9 cellular contexts compared by ENCODE assay signal in genomic region chr1:235105051-235106043, GRCh38. TPM values are rescaled to one million over a fixed set of nuclear protein-coding genes. Genes with fewer than 3 reads are reported as not detected.
DNase-seq lines count a peak whose midpoint lies in the region; ATAC-seq, FAIRE-seq and TF ChIP-seq lines count a peak whose summit lies in the region.
"Had no signal": no experiment of that assay in that cellular context is flagged by ENCODE, and none has a peak within 500 bp of the region (broad histone marks: within the 10 kb centered on the region; RNA-seq: fewer than 3 reads in every experiment).

No MANE protein-coding gene starts in this region.

- peak overlapping the region; percentile 64 for H3K4me2 ChIP-seq in MM.1S (ENCODE audit: low read depth, low read length)
- peak overlapping the region; percentile 75 for H3K4me2 ChIP-seq in K562 (ENCODE audit: insufficient read depth, low read length)

- in situ Hi-C loops in K562 (cut with MboI), result no loop called here

- intact Hi-C loops in K562 (cut with micrococcal nuclease), result no loop called here

- H4K20me1 ChIP-seq in MM.1S (ENCODE audit: insufficient read depth, low read length), result no peaks in the 10 kb centered on the region
- no peaks in the 10 kb centered on the region; the same call in 1 of the 2 replicates for H4K20me1 ChIP-seq in K562 (replicated peaks; ENCODE audit: control insufficient read depth, insufficient read depth, low read length)

- TF ChIP-seq EP300 in K562 (IDR thresholded peaks at IDR 0.05; ENCODE audit: low read length) (no peak), upper lobe of left lung (IDR thresholded peaks at IDR 0.05) (no peak)

- H3K27ac ChIP-seq in MM.1S (ENCODE audit: low read length), result peak overlapping the region; percentile 80
- H3K27ac ChIP-seq in K562 (ENCODE audit: extremely low read depth, low read depth, low read length), result peak overlapping the region; percentile 61; the same call in 2 of the 3 replicates
- no peak overlapping the region for H3K27ac ChIP-seq in upper lobe of left lung

- peak; percentile 49 for FAIRE-seq in K562 (lab: Jason Lieb, UNC)
- FAIRE-seq: A204.1 had no signal

- peak; percentile 1 for DNase-seq in DMS153 (lab: John Stamatoyannopoulos, UW)
- DNase-seq in DMS153 treated with DMSO at 0.1 percent for 48 hours (lab: John Stamatoyannopoulos, UW; ENCODE audit: unreplicated experiment), result no peak
- DNase-seq in MM.1S, result peak; percentile 93
- DNase-seq in K562 (ENCODE audit: extremely low read depth in 1 of 4, low spot score in 3 of 4), result peak in 1 of 4 experiments; percentile 30
- no peak for DNase-seq in SHP77 (lab: John Stamatoyannopoulos, UW)
- DNase-seq in upper lobe of left lung, result no peak
- DNase-seq in stimulated activated CD4-positive, alpha-beta T cell treated with anti-CD3 and anti-CD28 coated beads, Interleukin-4, amount 100 ng/mL, for 4 hours, result no peak

- WGBS in K562 (ENCODE audit: insufficient coverage, low coverage, missing lambda C conversion rate), result 39% methylated on average over 11 of the region's 12 CpGs
- WGBS in upper lobe of left lung, 2 donors, result 80 to 84% methylated on average over 12 of the region's 12 CpGs

- no peaks in the 10 kb centered on the region for H3K9me2 ChIP-seq in MM.1S (replicated peaks; ENCODE audit: insufficient read depth, low read length)

- H3K4me1 ChIP-seq in MM.1S (ENCODE audit: low read length) (peaks cover 13% of the 10 kb centered on the region), K562 (replicated peaks in 1 of 2; ENCODE audit: control insufficient read depth in 2 of 2, insufficient read depth in 2 of 2, low read length in 2 of 2) (peaks cover 5 to 14% of the 10 kb centered on the region in 2 experiments; a peak in 4 of 5 replicates), upper lobe of left lung (peaks cover 9 to 11% (median 10%) of the 10 kb centered on the region in 4 donors)

- H3K79me2 ChIP-seq in MM.1S (ENCODE audit: low read length), result no peaks in the 10 kb centered on the region; the same call in 1 of the 2 replicates
- H3K79me2 ChIP-seq in K562 (ENCODE audit: control insufficient read depth, insufficient read depth, low read length), result no peaks in the 10 kb centered on the region; the same call in 2 of the 3 replicates

- TF ChIP-seq CTCF in MM.1S (IDR thresholded peaks at IDR 0.05; ENCODE audit: low read length) (no peak), K562 (IDR thresholded peaks at IDR 0.05 in 2 of 3, conservative IDR thresholded peaks at IDR 0.05 in 1 of 3; ENCODE audit: insufficient read depth in 2 of 3, low read depth in 1 of 3, low read length in 3 of 3) (no peak), upper lobe of left lung (IDR thresholded peaks at IDR 0.05) (no peak)

- POLR2A ChIA-PET in K562 (lab: Yijun Ruan, JAX), result interaction anchor here (0.6 to 5.2 kb wide), 9 partner anchors 8 to 299 kb away, joined by 3 to 51 read pairs (median 6); partner anchors contain the start of gene TOMM20

- no TSS peak for BruUV-seq in K562 (replicated peaks; lab: Mats Ljungman, UMichigan)

- H3K36me3 ChIP-seq in MM.1S (replicated peaks; ENCODE audit: insufficient read depth, low read length), result peaks cover 11% of the 10 kb centered on the region
- peaks cover 36% of the 10 kb centered on the region for H3K36me3 ChIP-seq in K562 (ENCODE audit: control insufficient read depth, insufficient read depth, low read length)
- H3K36me3 ChIP-seq in upper lobe of left lung, result peaks cover 0 to 27% (median 22%) of the 10 kb centered on the region in 4 donors

- H3K4me3 ChIP-seq in MM.1S (ENCODE audit: low read length) (peak overlapping the region; percentile 54), K562 (no peak overlapping the region), upper lobe of left lung (no peak overlapping the region)

- no peaks in the 10 kb centered on the region for H3K9me1 ChIP-seq in K562 (ENCODE audit: control insufficient read depth, insufficient read depth, low read length)

- no peak; a peak in 1 of 4 replicates for TF ChIP-seq RAD21 in K562 (CRISPR knock-in tag; conservative IDR thresholded peaks at IDR 0.05 in 1 of 2, IDR thresholded peaks at IDR 0.05 in 1 of 2)

- peak; percentile 85 for ATAC-seq in GM21786 (IDR thresholded peaks at IDR 0.05; ENCODE audit: unreplicated experiment)
- peak; percentile 20 for ATAC-seq in K562
- no peak for ATAC-seq in upper lobe of left lung (ENCODE audit: low FRiP score in 2 of 2)

- H2AFZ ChIP-seq in MM.1S (ENCODE audit: low read length) (peak overlapping the region; percentile 14), K562 (ENCODE audit: low read depth, low read length) (peak overlapping the region; percentile 98)

- peaks cover 22% of the 10 kb centered on the region for H3F3A ChIP-seq in MM.1S (ENCODE audit: insufficient read depth, low read length)

- H3K9me3 ChIP-seq in MM.1S (replicated peaks; ENCODE audit: insufficient read depth, low read length) (no peaks in the 10 kb centered on the region), K562 (replicated peaks; ENCODE audit: control insufficient read depth, insufficient read depth, low read depth, low read length) (no peaks in the 10 kb centered on the region), upper lobe of left lung (no peaks in the 10 kb centered on the region)

- TF ChIP-seq POLR2A in K562 (conservative IDR thresholded peaks at IDR 0.05) (no peak), upper lobe of left lung (IDR thresholded peaks at IDR 0.05) (no peak)

- peak overlapping the region; percentile 68 for H3K9ac ChIP-seq in MM.1S (ENCODE audit: low read length)
- H3K9ac ChIP-seq in K562 (ENCODE audit: insufficient read depth in 1 of 2, low read depth in 2 of 2, low read length in 2 of 2), result peak overlapping the region in 1 of 2 experiments; percentile 67; a peak in 2 of 4 replicates

- CTCF ChIA-PET in K562 (lab: Yijun Ruan, JAX; ENCODE audit: low intra/inter-chr PET ratio), result interaction anchor here (1.5 to 2.1 kb wide), 3 partner anchors 312 to 678 kb away, joined by 6 to 9 read pairs (median 8); no protein-coding TSS in a partner anchor

- H3K27me3 ChIP-seq in MM.1S (replicated peaks; ENCODE audit: insufficient read depth, low read length) (no peaks in the 10 kb centered on the region), K562 (ENCODE audit: control insufficient read depth in 2 of 2, insufficient read depth in 2 of 2, low read length in 2 of 2) (no peaks in the 10 kb centered on the region), upper lobe of left lung (no peaks in the 10 kb centered on the region)

TF ChIP-seq in K562, 482 proteins besides CTCF, POLR2A, EP300 and RAD21 (continues in another document):
- TF ChIP-seq BMI1 (IDR thresholded peaks at IDR 0.05; ENCODE audit: low read length) (no peak), ZNF384 (IDR thresholded peaks at IDR 0.05; ENCODE audit: low read depth, low read length) (peak; percentile 73), MEIS2 (IDR thresholded peaks at IDR 0.05; ENCODE audit: partially characterized antibody) (peak; percentile 63), RB1 (IDR thresholded peaks at IDR 0.05; ENCODE audit: low read depth) (0 out of 2 replicates have a peak, but pooled peaks have one; percentile 5), CREB1 (IDR thresholded peaks at IDR 0.05) (no peak), CREB1 (CRISPR knock-in tag; IDR thresholded peaks at IDR 0.05) (0 out of 2 replicates have a peak, but pooled peaks have one; percentile 36), MTA1 (IDR thresholded peaks at IDR 0.05; ENCODE audit: borderline replicate concordance) (0 out of 2 replicates have a peak, but pooled peaks have one; percentile 11)

RNA-seq across cellular contexts. Expression of gene TOMM20, which starts 23.3 kb away (rescaled TPM):
- total RNA-seq in K562 (2011; cell fraction: chromatin; rRNA removed; ENCODE audit: low replicate concordance), result 63.5 and 133 TPM in 2 replicates
- 96.9 and 106 TPM in 2 replicates for total RNA-seq in K562 (2011; cell fraction: nucleolus; rRNA removed)
- total RNA-seq in K562 (2011; cell fraction: nucleoplasm; rRNA removed), result 165 and 259 TPM in 2 replicates
- 136 and 154 TPM in 2 replicates for total RNA-seq in K562 (2014; rRNA removed)
- total RNA-seq in K562 (2014; rRNA removed; fragmentation: Illumina TruSeq; extraction: Trizol), result 165 and 211 TPM in 2 replicates
- total RNA-seq in K562 (2015; rRNA removed; fragmentation: Illumina TruSeq; extraction: Trizol), result 124 and 131 TPM in 2 replicates
- total RNA-seq in K562 (2021), result 222 and 252 TPM in 2 replicates
- polyA plus RNA-seq in K562 (2011; rRNA removed), result 334 and 469 TPM in 2 replicates
- 47.6 and 124 TPM in 2 replicates for polyA plus RNA-seq in K562 (2011; cell fraction: cytosol; rRNA removed)
- 46.1 and 107 TPM in 2 replicates for polyA plus RNA-seq in K562 (2011; cell fraction: nucleus; rRNA removed)
- 197 and 293 TPM in 2 replicates for polyA plus RNA-seq in K562 (2012)
- polyA plus RNA-seq in K562 (2014; fragmentation: Illumina TruSeq; extraction: Trizol), result 231 and 254 TPM in 2 replicates
- 100 to 1,000 TPM in 1 of 2 experiments, 10 to 100 TPM in 1; 70.6 to 102 TPM for polyA plus RNA-seq in K562 (2014; fragmentation: Nextera tagmentation; extraction: Ambion mirVana)
- 159 and 165 TPM in 2 replicates for polyA plus RNA-seq in K562 (2014; rRNA removed)
- polyA minus RNA-seq in K562 (2011; rRNA and poly(A)+ RNA removed), result 154 and 231 TPM in 2 replicates
- 110 and 119 TPM in 2 replicates for polyA minus RNA-seq in K562 (2011; cell fraction: cytosol; rRNA and poly(A)+ RNA removed)
- polyA minus RNA-seq in K562 (2011; cell fraction: nucleus; rRNA and poly(A)+ RNA removed), result 35.9 and 64.5 TPM in 2 replicates
- total RNA-seq in upper lobe of left lung, result 100 to 1,000 TPM in 2 of 6 donors, 10 to 100 TPM in 4; 37.6 to 124 (median 89.8) TPM

RNA-seq across cellular contexts. Expression of gene RBM34, which starts 55.7 kb away (rescaled TPM):
- 85.0 and 159 TPM in 2 replicates for total RNA-seq in K562 (2011; cell fraction: chromatin; rRNA removed; ENCODE audit: low replicate concordance)
- 54.9 and 55.4 TPM in 2 replicates for total RNA-seq in K562 (2011; cell fraction: nucleolus; rRNA removed)
- 63.6 and 66.9 TPM in 2 replicates for total RNA-seq in K562 (2011; cell fraction: nucleoplasm; rRNA removed)
- total RNA-seq in K562 (2014; rRNA removed) (96.6 and 98.2 TPM in 2 replicates), K562 (2014; rRNA removed; fragmentation: Illumina TruSeq; extraction: Trizol) (135 and 160 TPM in 2 replicates), K562 (2015; rRNA removed; fragmentation: Illumina TruSeq; extraction: Trizol) (154 and 162 TPM in 2 replicates), K562 (2021) (116 and 118 TPM in 2 replicates), upper lobe of left lung (10 to 100 TPM; 17.3 to 61.0 (median 35.0) TPM)
- polyA plus RNA-seq in K562 (2011; rRNA removed) (57.7 and 64.0 TPM in 2 replicates), K562 (2014; fragmentation: Illumina TruSeq; extraction: Trizol) (145 and 178 TPM in 2 replicates), K562 (2014; fragmentation: Nextera tagmentation; extraction: Ambion mirVana) (100 to 1,000 TPM; 116 to 141 TPM), K562 (2014; rRNA removed) (99.9 and 124 TPM in 2 replicates)
- polyA plus RNA-seq in K562 (2011; cell fraction: cytosol; rRNA removed), result 24.3 and 29.9 TPM in 2 replicates
- 26.5 and 31.5 TPM in 2 replicates for polyA plus RNA-seq in K562 (2011; cell fraction: nucleus; rRNA removed)
- 146 and 159 TPM in 2 replicates for polyA plus RNA-seq in K562 (2012)
- polyA minus RNA-seq in K562 (2011; rRNA and poly(A)+ RNA removed), result 26.5 and 35.5 TPM in 2 replicates
- polyA minus RNA-seq in K562 (2011; cell fraction: cytosol; rRNA and poly(A)+ RNA removed), result 15.4 and 17.8 TPM in 2 replicates
- polyA minus RNA-seq in K562 (2011; cell fraction: nucleus; rRNA and poly(A)+ RNA removed), result 34.7 and 56.6 TPM in 2 replicates

Comparison
In these comparisons a context has a peak if more than half of its experiments do, and no peak if none do; other contexts are left out.
1. DNase-seq: peak in DMS153 (single experiment) and MM.1S (single experiment); none in DMS153 treated with DMSO at 0.1 percent for 48 hours (single experiment), SHP77 (0 of 2), upper lobe of left lung (0 of 2) and stimulated activated CD4-positive, alpha-beta T cell treated with anti-CD3 and anti-CD28 coated beads, Interleukin-4, amount 100 ng/mL, for 4 hours (0 of 2).
2. ATAC-seq: peak in GM21786 (single experiment) and K562 (single experiment); none in upper lobe of left lung (0 of 2).
3. H3K27ac ChIP-seq: peak in MM.1S (single experiment) and K562 (single experiment); none in upper lobe of left lung (0 of 4).